ENCODE assay signal across 8 cellular contexts in genomic region chr5:140106805-140107311, GRCh38. TPM values are rescaled to one million over a fixed set of nuclear protein-coding genes. Genes with fewer than 3 reads are reported as not detected.
DNase-seq lines count a peak whose midpoint lies in the region; ATAC-seq and TF ChIP-seq lines count a peak whose summit lies in the region.

No MANE protein-coding gene starts in this region.

- H3K4me1 Mint-ChIP-seq in activated naive CD8-positive, alpha-beta T cell treated with anti-CD3 and anti-CD28 coated beads, Interleukin-2, amount 10 ng/mL, durations not matched to agents 7 days and 5 days, result peaks cover 29% of the 10 kb centered on the region

- peaks cover 16% of the 10 kb centered on the region for H3K4me1 ChIP-seq in iPS-18a (ENCODE audit: control insufficient read depth, low read depth, low read length)
- peaks cover 7 to 51% (median 44%) of the 10 kb centered on the region in 4 donors for H3K4me1 ChIP-seq in stomach

- TF ChIP-seq POLR2A in stomach (IDR thresholded peaks at IDR 0.05), result no peak

- H3K9me3 Mint-ChIP-seq in activated naive CD8-positive, alpha-beta T cell treated with anti-CD3 and anti-CD28 coated beads, Interleukin-2, amount 10 ng/mL, durations not matched to agents 7 days and 5 days, result no peaks in the 10 kb centered on the region

- POLR2A ChIA-PET in activated naive CD8-positive, alpha-beta T cell treated with anti-CD3 and anti-CD28 coated beads, Interleukin-2, amount 10 ng/mL, durations not matched to agents 7 days and 5 days (lab: Charles Lee), result interaction anchor here (0.7 to 2.2 kb wide), 8 partner anchors 10 to 294 kb away, joined by 3 to 13 read pairs (median 6); no protein-coding TSS in a partner anchor

- H3K4me3 ChIP-seq in iPS-18a (ENCODE audit: low read length) (peak overlapping the region; percentile 57), stomach (peak overlapping the region; percentile 69 to 77 (median 76))

- H3K36me3 ChIP-seq in iPS-18a (ENCODE audit: control insufficient read depth, low read depth, low read length) (no peaks in the 10 kb centered on the region), stomach (no peaks in the 10 kb centered on the region)

- H3K27me3 Mint-ChIP-seq in activated naive CD8-positive, alpha-beta T cell treated with anti-CD3 and anti-CD28 coated beads, Interleukin-2, amount 10 ng/mL, durations not matched to agents 7 days and 5 days, result peaks cover 31% of the 10 kb centered on the region

- ATAC-seq in HG03095 (IDR thresholded peaks at IDR 0.05; ENCODE audit: unreplicated experiment) (peak; percentile 3), GM21825 (IDR thresholded peaks at IDR 0.05; ENCODE audit: unreplicated experiment) (no peak)
- no peak for ATAC-seq in activated naive CD8-positive, alpha-beta T cell treated with anti-CD3 and anti-CD28 coated beads, Interleukin-2, amount 10 ng/mL, durations not matched to agents 7 days and 5 days (ENCODE audit: low read depth)

- DNase-seq in activated naive CD8-positive, alpha-beta T cell treated with anti-CD3 and anti-CD28 coated beads, Interleukin-2, amount 10 ng/mL, durations not matched to agents 7 days and 5 days, result no peak
- no peak for DNase-seq in stomach
- DNase-seq in DMS153 treated with DMSO at 0.1 percent for 48 hours (lab: John Stamatoyannopoulos, UW; ENCODE audit: unreplicated experiment), result no peak
- DNase-seq in foreskin melanocyte, result no peak
- no peak for DNase-seq in iPS-NIHi7 (ENCODE audit: extremely low spot score)

- no peak overlapping the region for H3K9ac ChIP-seq in iPS-18a (ENCODE audit: low read length)

- H3K9me3 ChIP-seq in iPS-18a (ENCODE audit: control insufficient read depth, low read depth, low read length) (no peaks in the 10 kb centered on the region), stomach (no peaks in the 10 kb centered on the region)

- H3K27ac Mint-ChIP-seq in activated naive CD8-positive, alpha-beta T cell treated with anti-CD3 and anti-CD28 coated beads, Interleukin-2, amount 10 ng/mL, durations not matched to agents 7 days and 5 days, result peak overlapping the region; percentile 99

- WGBS in stomach, 5 donors, result 43 to 56% (median 47%) methylated on average over 16 of the region's 16 CpGs

- TF ChIP-seq CTCF in stomach (IDR thresholded peaks at IDR 0.05), result no peak

- H3K27ac ChIP-seq in iPS-18a (ENCODE audit: low read length) (no peak overlapping the region), stomach (peak overlapping the region; percentile 91 to 99 (median 98))

- H3K36me3 Mint-ChIP-seq in activated naive CD8-positive, alpha-beta T cell treated with anti-CD3 and anti-CD28 coated beads, Interleukin-2, amount 10 ng/mL, durations not matched to agents 7 days and 5 days, result peaks cover 2% of the 10 kb centered on the region

- TF ChIP-seq EP300 in stomach (IDR thresholded peaks at IDR 0.05), result no peak

- H3K27me3 ChIP-seq in iPS-18a (ENCODE audit: control insufficient read depth, insufficient read depth, low read length) (peaks cover 88% of the 10 kb centered on the region), stomach (peaks cover 0 to 14% (median 0%) of the 10 kb centered on the region in 3 donors)

- H3K4me3 Mint-ChIP-seq in activated naive CD8-positive, alpha-beta T cell treated with anti-CD3 and anti-CD28 coated beads, Interleukin-2, amount 10 ng/mL, durations not matched to agents 7 days and 5 days, result peak overlapping the region; percentile 100

- intact Hi-C loops in stomach (cut with DNase I; ENCODE audit: low total_unique reads), result loop anchor here (5.0 kb wide), 1 partner anchor 40 kb away; no protein-coding TSS in a partner anchor

RNA-seq across cellular contexts. Expression of gene PURA, which starts 7.1 kb away (rescaled TPM):
- 10 to 100 TPM; 19.8 TPM for total RNA-seq in activated naive CD8-positive, alpha-beta T cell treated with anti-CD3 and anti-CD28 coated beads, Interleukin-2, amount 10 ng/mL, durations not matched to agents 7 days and 5 days
- 10 to 100 TPM; 12.5 to 30.8 (median 28.7) TPM for total RNA-seq in stomach
- 1 to 10 TPM; 3.3 to 4.8 (median 4.6) TPM for polyA plus RNA-seq in stomach

RNA-seq across cellular contexts. Expression of gene IGIP, which starts 18.9 kb away (rescaled TPM):
- 1 to 10 TPM; 6.9 to 7.3 TPM for total RNA-seq in activated naive CD8-positive, alpha-beta T cell treated with anti-CD3 and anti-CD28 coated beads, Interleukin-2, amount 10 ng/mL, durations not matched to agents 7 days and 5 days
- 10 to 100 TPM in 3 of 5 donors, 1 to 10 TPM in 2; 1.8 to 29.5 (median 14.3) TPM for total RNA-seq in stomach
- polyA plus RNA-seq in stomach, result 1 to 10 TPM; 4.6 to 6.6 (median 6.1) TPM
